ENCODE assay signal across 8 cellular contexts in the genomic region with DNA sequence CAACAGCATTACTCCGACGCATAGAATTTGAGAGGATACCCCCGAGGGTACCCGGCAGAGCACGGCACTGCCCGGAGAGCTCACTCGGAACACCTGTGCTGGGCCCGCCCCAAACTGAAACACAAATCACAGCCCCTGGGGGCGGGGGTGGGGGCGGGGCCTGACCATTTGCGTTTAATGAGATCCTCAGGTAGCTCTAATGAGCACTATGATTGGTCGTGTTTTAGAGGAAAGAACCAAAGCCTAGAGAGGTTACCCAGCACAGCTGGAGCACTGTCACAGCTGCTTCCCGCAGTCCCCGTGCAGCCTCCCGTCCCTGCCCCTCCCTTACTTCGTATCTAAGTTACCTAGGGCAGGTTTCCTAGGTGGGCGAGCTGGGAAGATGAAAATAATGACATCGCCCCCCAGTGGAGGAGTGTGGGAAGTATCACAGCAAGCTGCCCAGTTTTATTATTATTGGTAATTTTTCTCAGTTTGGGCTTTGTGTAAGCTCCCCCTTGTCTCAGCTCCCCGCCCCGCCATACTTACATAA.
DNase-seq lines count a peak whose midpoint lies in the region; ATAC-seq lines count a peak whose summit lies in the region.

No MANE protein-coding gene starts in this region.

- H3K9me3 ChIP-seq in right cardiac atrium (ENCODE audit: control insufficient read depth, low read length): no peaks in the 10 kb centered on the region

- intact Hi-C loops in right cardiac atrium (cut with DNase I): loop anchor here in 1 of 4 donors (10.0 kb wide), 1 partner anchor 214 kb away; no protein-coding TSS in a partner anchor

- H3K4me3 ChIP-seq in right cardiac atrium (ENCODE audit: low read length): peak overlapping the region; percentile 12

- WGBS in right cardiac atrium: 11% methylated on average over 20 of the region's 20 CpGs

- no peaks in the 10 kb centered on the region for H3K27me3 ChIP-seq in right cardiac atrium (ENCODE audit: control insufficient read depth, insufficient read depth)

- ATAC-seq in right cardiac atrium: peak in 1 of 2 donors; percentile 32
- ATAC-seq in HG02571 (IDR thresholded peaks at IDR 0.05; ENCODE audit: unreplicated experiment): no peak
- no peak for ATAC-seq in HG02678 (IDR thresholded peaks at IDR 0.05; ENCODE audit: unreplicated experiment)

- peak; percentile 17 for DNase-seq in activated gamma-delta T cell treated with Interleukin-2 at 50 U/mL for 16 hours
- DNase-seq in activated gamma-delta T cell (lab: John Stamatoyannopoulos, UW): no peak
- peak; percentile 24 for DNase-seq in NCI-H345 treated with DMSO at 0.1 percent for 48 hours (lab: John Stamatoyannopoulos, UW; ENCODE audit: unreplicated experiment)
- peak; percentile 54 to 58 for DNase-seq in activated T-cell treated with anti-CD3 and anti-CD28 coated beads, Interleukin-2, amount 50 U/mL, for 48 hours
- DNase-seq in right cardiac atrium: no peak
- DNase-seq in stimulated activated CD4-positive, alpha-beta T cell treated with anti-CD3 and anti-CD28 coated beads, Interleukin-15, amount 100 ng/mL, for 24 hours: peak; percentile 64

- H3K27ac ChIP-seq in right cardiac atrium (ENCODE audit: low read length): no peak overlapping the region

- H3K4me1 ChIP-seq in right cardiac atrium (ENCODE audit: control insufficient read depth, insufficient read depth, low read length): peaks cover 2% of the 10 kb centered on the region

Comparison
In these comparisons a context has a peak if more than half of its experiments do, and no peak if none do; other contexts are left out.
1. DNase-seq: peak in activated gamma-delta T cell treated with Interleukin-2 at 50 U/mL for 16 hours (single experiment), NCI-H345 treated with DMSO at 0.1 percent for 48 hours (single experiment), activated T-cell treated with anti-CD3 and anti-CD28 coated beads, Interleukin-2, amount 50 U/mL, for 48 hours (2 of 2) and stimulated activated CD4-positive, alpha-beta T cell treated with anti-CD3 and anti-CD28 coated beads, Interleukin-15, amount 100 ng/mL, for 24 hours (single experiment); none in activated gamma-delta T cell (single experiment) and right cardiac atrium (0 of 3).